ENCODE assay signal across 8 cellular contexts in the genomic region with DNA sequence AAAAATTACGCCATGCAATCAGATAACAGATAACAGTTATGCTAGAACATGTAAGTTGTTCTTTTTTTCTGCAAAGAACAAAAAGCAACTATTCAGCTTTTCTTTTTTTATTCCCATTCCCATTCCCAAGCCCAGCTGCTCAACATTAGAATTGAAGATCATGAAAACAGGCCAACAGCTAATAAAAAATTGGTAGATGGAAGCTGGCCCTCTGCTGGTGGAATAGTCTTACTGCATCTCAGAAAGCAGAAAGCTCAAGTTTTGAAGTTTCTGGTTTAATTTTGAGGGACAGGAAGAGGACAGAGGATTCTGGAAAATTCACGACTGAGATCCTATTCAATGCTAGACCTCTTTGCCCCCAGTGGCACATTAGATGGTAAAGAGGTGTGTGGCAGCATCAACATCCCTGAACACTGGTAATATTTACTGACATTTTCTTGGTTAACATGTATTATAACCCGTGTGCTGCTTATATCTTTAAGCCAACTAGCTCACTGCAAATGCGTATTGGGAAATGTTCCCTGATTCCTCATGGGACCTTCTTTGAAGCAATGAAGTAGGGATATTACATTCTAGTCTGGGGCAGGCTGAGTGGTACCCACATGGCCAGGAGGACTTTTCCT.
A peak's percentile ranks its signal among the peaks of the same experiment; 100 is the strongest.
DNase-seq lines count a peak whose midpoint lies in the region; ATAC-seq and TF ChIP-seq lines count a peak whose summit lies in the region.

No MANE protein-coding gene starts in this region.

- no TSS peak for BruUV-seq in mammary epithelial cell (replicated peaks; lab: Mats Ljungman, UMichigan)

- H3K27ac ChIP-seq in mammary epithelial cell (ENCODE audit: insufficient read depth, low read depth, low read length): no peak overlapping the region

- no peak overlapping the region for H3K27ac Mint-ChIP-seq in activated CD4-positive, alpha-beta T cell treated with anti-CD3 and anti-CD28 coated beads for 36 hours
- no peak overlapping the region for H3K27ac Mint-ChIP-seq in T-helper 17 cell

- H2AFZ ChIP-seq in mammary epithelial cell (ENCODE audit: low read depth, low read length): no peak overlapping the region

- no peaks in the 10 kb centered on the region for H3K4me1 ChIP-seq in mammary epithelial cell (ENCODE audit: insufficient read depth, low read length)
- H3K4me1 ChIP-seq in mucosa of descending colon (ENCODE audit: low read depth): no peaks in the 10 kb centered on the region

- DNase-seq in activated CD4-positive, alpha-beta T cell treated with anti-CD3 and anti-CD28 coated beads for 36 hours: peak; percentile 21
- DNase-seq in activated CD4-positive, alpha-beta T cell treated with anti-CD3 and anti-CD28 coated beads for 4 hours: no peak
- DNase-seq in NCI-H1694 treated with DMSO at 0.1 percent for 48 hours (lab: John Stamatoyannopoulos, UW): peak; percentile 43
- DNase-seq in mammary epithelial cell: peak; percentile 14
- peak in 1 of 3 donors; percentile 19 for DNase-seq in mucosa of descending colon
- no peak for DNase-seq in T-helper 17 cell
- no peak for DNase-seq in NK-92 (lab: John Stamatoyannopoulos, UW; ENCODE audit: unreplicated experiment)

- 69% methylated on average over 4 of the region's 4 CpGs for WGBS in mammary epithelial cell (ENCODE audit: low coverage, missing lambda C conversion rate)

- H3K4me1 Mint-ChIP-seq in activated CD4-positive, alpha-beta T cell treated with anti-CD3 and anti-CD28 coated beads for 36 hours: peaks cover 2% of the 10 kb centered on the region
- H3K4me1 Mint-ChIP-seq in T-helper 17 cell: peaks cover 5% of the 10 kb centered on the region

- POLR2A ChIA-PET in activated CD4-positive, alpha-beta T cell treated with anti-CD3 and anti-CD28 coated beads for 36 hours (lab: Charles Lee): interaction anchor here (0.6 kb wide), 1 partner anchor 40 kb away, joined by 3 read pairs; no protein-coding TSS in a partner anchor

- no peaks in the 10 kb centered on the region for H3K9me3 ChIP-seq in mammary epithelial cell (replicated peaks; ENCODE audit: insufficient read depth, low read length)
- H3K9me3 ChIP-seq in mucosa of descending colon: no peaks in the 10 kb centered on the region
- H3K9me3 ChIP-seq in T-helper 17 cell (ENCODE audit: control insufficient read depth, low read length, poor library complexity, severe bottlenecking): no peaks in the 10 kb centered on the region

- H3K4me3 ChIP-seq in mammary epithelial cell (replicated peaks in 1 of 3; ENCODE audit: insufficient read depth in 1 of 3, low read depth in 2 of 3, low read length in 3 of 3) (no peak overlapping the region), mucosa of descending colon (no peak overlapping the region)

- H3K4me3 Mint-ChIP-seq in activated CD4-positive, alpha-beta T cell treated with anti-CD3 and anti-CD28 coated beads for 36 hours: no peak overlapping the region
- H3K4me3 Mint-ChIP-seq in T-helper 17 cell: no peak overlapping the region

- H3K79me2 ChIP-seq in mammary epithelial cell (ENCODE audit: insufficient read depth, low read length): no peaks in the 10 kb centered on the region

- H3K27me3 ChIP-seq in mammary epithelial cell (ENCODE audit: insufficient read depth, low read length): peaks cover 9% of the 10 kb centered on the region

- TF ChIP-seq CTCF in mammary epithelial cell (conservative IDR thresholded peaks at IDR 0.05 in 1 of 2, IDR thresholded peaks at IDR 0.05 in 1 of 2; ENCODE audit: extremely low read depth in 1 of 2, insufficient read depth in 1 of 2, low read depth in 1 of 2, low read length in 2 of 2) (peak; percentile 86), mucosa of descending colon (IDR thresholded peaks at IDR 0.05) (peak; percentile 74)

- dilution Hi-C loops in mammary epithelial cell (cut with HindIII; ENCODE audit: low sequenced_read_pairs): no loop called here

- CTCF ChIA-PET in activated CD4-positive, alpha-beta T cell treated with anti-CD3 and anti-CD28 coated beads for 36 hours (lab: Charles Lee): interaction anchor here (0.6 to 2.6 kb wide), 23 partner anchors 9 to 1249 kb away, joined by 3 to 11 read pairs (median 4); no protein-coding TSS in a partner anchor
- CTCF ChIA-PET in mammary epithelial cell (lab: Charles Lee; ENCODE audit: low non-redundant PET): interaction anchor here (0.5 to 1.1 kb wide), 13 partner anchors 67 to 1896 kb away, joined by 3 to 12 read pairs (median 4); no protein-coding TSS in a partner anchor

- peaks cover 23% of the 10 kb centered on the region for H3K27me3 Mint-ChIP-seq in activated CD4-positive, alpha-beta T cell treated with anti-CD3 and anti-CD28 coated beads for 36 hours
- peaks cover 43% of the 10 kb centered on the region for H3K27me3 Mint-ChIP-seq in T-helper 17 cell

- H3K9ac ChIP-seq in mammary epithelial cell (ENCODE audit: insufficient read depth, low read length): no peak overlapping the region

- no peak for ATAC-seq in activated CD4-positive, alpha-beta T cell treated with anti-CD3 and anti-CD28 coated beads for 36 hours
- ATAC-seq in mucosa of descending colon (no peak), T-helper 17 cell (no peak), HG03469 (IDR thresholded peaks at IDR 0.05; ENCODE audit: unreplicated experiment) (no peak)

- intact Hi-C loops in activated CD4-positive, alpha-beta T cell treated with anti-CD3 and anti-CD28 coated beads for 36 hours (cut with DNase I, micrococcal nuclease): loop anchor here (1.0 to 5.0 kb wide), 4 partner anchors 662 to 1244 kb away; no protein-coding TSS in a partner anchor
- intact Hi-C loops in mammary epithelial cell (cut with micrococcal nuclease) (loop anchor here (1.0 to 10.0 kb wide), 6 partner anchors 83 to 1196 kb away; no protein-coding TSS in a partner anchor), mucosa of descending colon (cut with DNase I, micrococcal nuclease) (no loop called here)

- in situ Hi-C loops in mammary epithelial cell (cut with MboI; ENCODE audit: low sequenced_read_pairs in 2 of 2): no loop called here

- H4K20me1 ChIP-seq in mammary epithelial cell (ENCODE audit: insufficient read depth, low read length): no peaks in the 10 kb centered on the region

- H3K36me3 ChIP-seq in mammary epithelial cell (ENCODE audit: insufficient read depth, low read length): no peaks in the 10 kb centered on the region
- no peaks in the 10 kb centered on the region for H3K36me3 ChIP-seq in mucosa of descending colon (ENCODE audit: low read depth)

- H3K4me2 ChIP-seq in mammary epithelial cell (ENCODE audit: insufficient read depth, low read depth, low read length): no peak overlapping the region

- H3K36me3 Mint-ChIP-seq in activated CD4-positive, alpha-beta T cell treated with anti-CD3 and anti-CD28 coated beads for 36 hours (ENCODE audit: low read depth): no peaks in the 10 kb centered on the region
- H3K36me3 Mint-ChIP-seq in T-helper 17 cell (ENCODE audit: low read depth): no peaks in the 10 kb centered on the region

- H3K9me3 Mint-ChIP-seq in activated CD4-positive, alpha-beta T cell treated with anti-CD3 and anti-CD28 coated beads for 36 hours (ENCODE audit: low read depth): no peaks in the 10 kb centered on the region

Comparison
In these comparisons a context has a peak if more than half of its experiments do, and no peak if none do; other contexts are left out.
1. DNase-seq: peak in activated CD4-positive, alpha-beta T cell treated with anti-CD3 and anti-CD28 coated beads for 36 hours (single experiment), NCI-H1694 treated with DMSO at 0.1 percent for 48 hours (single experiment) and mammary epithelial cell (single experiment); none in activated CD4-positive, alpha-beta T cell treated with anti-CD3 and anti-CD28 coated beads for 4 hours (0 of 2), T-helper 17 cell (0 of 3) and NK-92 (single experiment).
2. intact Hi-C loops: an anchor here in activated CD4-positive, alpha-beta T cell treated with anti-CD3 and anti-CD28 coated beads for 36 hours (1.0 to 5.0 kb wide) and mammary epithelial cell (1.0 to 10.0 kb wide); none called in mucosa of descending colon.